ENCODE assay signal across 12 cellular contexts in the genomic region with DNA sequence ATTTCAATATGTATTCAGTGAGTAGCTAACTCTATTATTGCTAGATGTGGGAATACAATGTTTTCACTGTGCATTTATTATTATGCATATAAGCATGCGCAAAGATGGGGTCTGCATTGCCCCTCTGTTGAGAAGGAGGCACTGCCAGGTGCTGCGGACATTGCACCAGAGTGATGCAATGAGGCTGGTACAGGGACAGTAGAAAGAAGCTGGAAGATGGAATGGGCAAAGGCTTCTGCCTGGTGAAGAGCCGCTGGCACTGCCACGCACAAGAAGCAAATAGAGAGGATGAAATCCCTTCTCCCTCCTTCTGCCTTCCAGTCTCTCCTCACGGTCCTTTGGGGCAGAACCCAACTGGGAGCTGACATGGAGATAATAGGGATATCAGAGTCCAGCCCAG.
DNase-seq lines count a peak whose midpoint lies in the region; ATAC-seq and TF ChIP-seq lines count a peak whose summit lies in the region.
"Had no signal": no experiment of that assay in that cellular context is flagged by ENCODE, and none has a peak within 500 bp of the region (broad histone marks: within the 10 kb centered on the region; RNA-seq: fewer than 3 reads in every experiment).

No MANE protein-coding gene starts in this region.

- CTCF ChIA-PET in CD4-positive, alpha-beta T cell (lab: Charles Lee): no interaction called here
- CTCF ChIA-PET in CD8-positive, alpha-beta memory T cell (lab: Charles Lee): interaction anchor here (0.9 to 6.4 kb wide), 6 partner anchors 20 to 292 kb away, joined by 3 to 85 read pairs (median 5); a partner anchor contains a TSS

- H2BK15ac ChIP-seq in neuronal stem cell (ENCODE audit: low read length): no peak overlapping the region

- DNase-seq in CD4-positive, alpha-beta T cell: no peak
- DNase-seq in CD8-positive, alpha-beta memory T cell: no peak
- DNase-seq in left lobe of liver (ENCODE audit: low spot score) (no peak), neuronal stem cell (ENCODE audit: low spot score) (no peak), NCI-H1436 (lab: John Stamatoyannopoulos, UW) (no peak)
- DNase-seq: DMS153, DMS79, GDM1, H9 had no signal

- H4K91ac ChIP-seq in neuronal stem cell (ENCODE audit: low read depth, low read length, poor library complexity): no peak overlapping the region

- ATAC-seq in CD4-positive, alpha-beta T cell (ENCODE audit: poor library complexity): no peak
- ATAC-seq in left lobe of liver: peak; percentile 41
- ATAC-seq in HG02981 (IDR thresholded peaks at IDR 0.05; ENCODE audit: unreplicated experiment): no peak

- H3K9me3 ChIP-seq in CD4-positive, alpha-beta T cell (ENCODE audit: control insufficient read depth, low read length): no peaks in the 10 kb centered on the region
- no peaks in the 10 kb centered on the region for H3K9me3 ChIP-seq in CD8-positive, alpha-beta memory T cell (ENCODE audit: low read length)
- H3K9me3 ChIP-seq in neuronal stem cell (replicated peaks in 1 of 2; ENCODE audit: control insufficient read depth in 2 of 2, insufficient read depth in 1 of 2, low read depth in 1 of 2, low read length in 2 of 2): peaks cover 0 to 2% of the 10 kb centered on the region in 2 donors

- no peak overlapping the region for H3K9ac ChIP-seq in neuronal stem cell (ENCODE audit: low read depth, low read length, poor library complexity)
- H3K9ac ChIP-seq: BLaER1 treated with 17β-estradiol and CSF1 and Interleukin-3, amounts not matched to agents 10 nM and 100 nM had no signal

- H3K36me3 ChIP-seq in CD8-positive, alpha-beta memory T cell (ENCODE audit: insufficient read depth, low read length): no peaks in the 10 kb centered on the region
- H3K36me3 ChIP-seq in neuronal stem cell (replicated peaks in 1 of 2; ENCODE audit: control insufficient read depth in 2 of 2, insufficient read depth in 2 of 2, low read length in 2 of 2): no peaks in the 10 kb centered on the region
- H3K36me3 ChIP-seq: BLaER1 treated with 17β-estradiol and CSF1 and Interleukin-3, amounts not matched to agents 10 nM and 100 nM had no signal

- H2AFZ ChIP-seq in neuronal stem cell (ENCODE audit: low read length): no peak overlapping the region

- no peak overlapping the region for H2AK5ac ChIP-seq in neuronal stem cell (ENCODE audit: low read depth, low read length)

- no peak overlapping the region for H3K23ac ChIP-seq in neuronal stem cell (ENCODE audit: low read depth, low read length, poor library complexity)

- H3K27me3 ChIP-seq in CD4-positive, alpha-beta T cell (ENCODE audit: control insufficient read depth, insufficient read depth, low read length): no peaks in the 10 kb centered on the region
- no peaks in the 10 kb centered on the region for H3K27me3 ChIP-seq in CD8-positive, alpha-beta memory T cell (ENCODE audit: insufficient read depth, low read length, poor library complexity, severe bottlenecking)
- H3K27me3 ChIP-seq in neuronal stem cell (ENCODE audit: control insufficient read depth in 3 of 3, insufficient read depth in 3 of 3, low read depth in 1 of 3, low read length in 3 of 3): peaks cover 0 to under 1% (median 0%) of the 10 kb centered on the region in 3 experiments

- no peaks in the 10 kb centered on the region for H3K79me1 ChIP-seq in neuronal stem cell (ENCODE audit: low read depth, low read length)

- H3K4me1 ChIP-seq in CD8-positive, alpha-beta memory T cell (ENCODE audit: insufficient read depth, low read length): peaks cover 60% of the 10 kb centered on the region
- H3K4me1 ChIP-seq in neuronal stem cell (ENCODE audit: control insufficient read depth in 2 of 2, insufficient read depth in 1 of 2, low read depth in 1 of 2, low read length in 2 of 2): peaks cover 0 to 2% of the 10 kb centered on the region in 2 donors

- no peak overlapping the region for H2BK5ac ChIP-seq in neuronal stem cell (ENCODE audit: low read length)

- H2BK12ac ChIP-seq in neuronal stem cell (ENCODE audit: low read length): no peak overlapping the region

- H2BK120ac ChIP-seq in neuronal stem cell (ENCODE audit: low read depth, low read length): no peak overlapping the region

- H3K18ac ChIP-seq in neuronal stem cell (ENCODE audit: low read length): peak overlapping the region; percentile 59

- H3K4me3 Mint-ChIP-seq in CD4-positive, alpha-beta T cell: no peak overlapping the region
- H3K4me3 Mint-ChIP-seq in CD8-positive, alpha-beta memory T cell: no peak overlapping the region
- H3K4me3 Mint-ChIP-seq: B cell, H9 had no signal

- H3K36me3 Mint-ChIP-seq in CD4-positive, alpha-beta T cell (ENCODE audit: low read depth): peaks cover 5% of the 10 kb centered on the region
- peaks cover 2 to 16% (median 7%) of the 10 kb centered on the region in 3 donors for H3K36me3 Mint-ChIP-seq in CD8-positive, alpha-beta memory T cell

- no peak overlapping the region for H3K4ac ChIP-seq in neuronal stem cell (ENCODE audit: low read length)

- H3K27ac Mint-ChIP-seq in CD4-positive, alpha-beta T cell: peak overlapping the region; percentile 0
- H3K27ac Mint-ChIP-seq in CD8-positive, alpha-beta memory T cell: peak overlapping the region in 6 of 8 donors; percentile 43 to 99 (median 86)
- H3K27ac Mint-ChIP-seq: B cell, H9 had no signal

- peaks cover 5% of the 10 kb centered on the region for H3K9me3 Mint-ChIP-seq in CD4-positive, alpha-beta T cell
- peaks cover 0 to 31% (median 0%) of the 10 kb centered on the region in 5 donors for H3K9me3 Mint-ChIP-seq in CD8-positive, alpha-beta memory T cell
- H3K9me3 Mint-ChIP-seq: H9 had no signal

- H4K8ac ChIP-seq in neuronal stem cell (ENCODE audit: low read depth, low read length): no peak overlapping the region

- no peak overlapping the region for H3K4me2 ChIP-seq in neuronal stem cell (ENCODE audit: insufficient read depth, low read length, poor library complexity, severe bottlenecking)

- H3K14ac ChIP-seq in neuronal stem cell (ENCODE audit: low read length): no peak overlapping the region

- no peak overlapping the region for H3K27ac ChIP-seq in CD4-positive, alpha-beta T cell (ENCODE audit: low read depth, low read length)
- H3K27ac ChIP-seq in CD8-positive, alpha-beta memory T cell (ENCODE audit: low read depth, low read length): no peak overlapping the region
- H3K27ac ChIP-seq in neuronal stem cell (replicated peaks; ENCODE audit: low read length): no peak overlapping the region
- H3K27ac ChIP-seq: BLaER1 treated with 17β-estradiol and CSF1 and Interleukin-3, amounts not matched to agents 10 nM and 100 nM had no signal

- peaks cover 72% of the 10 kb centered on the region for H3K4me1 Mint-ChIP-seq in CD4-positive, alpha-beta T cell (ENCODE audit: low read depth)
- H3K4me1 Mint-ChIP-seq in CD8-positive, alpha-beta memory T cell: peaks cover 67 to 89% (median 85%) of the 10 kb centered on the region in 3 donors

- H3K27me3 Mint-ChIP-seq in CD4-positive, alpha-beta T cell: no peaks in the 10 kb centered on the region
- H3K27me3 Mint-ChIP-seq in CD8-positive, alpha-beta memory T cell: peaks cover 0 to 4% of the 10 kb centered on the region in 2 donors
- H3K27me3 Mint-ChIP-seq: B cell had no signal

- H3K4me3 ChIP-seq in CD8-positive, alpha-beta memory T cell (ENCODE audit: low read length): no peak overlapping the region
- peak overlapping the region in 1 of 2 donors; percentile 48 for H3K4me3 ChIP-seq in neuronal stem cell (ENCODE audit: low read length in 2 of 2)
- H3K4me3 ChIP-seq: BLaER1 treated with 17β-estradiol and CSF1 and Interleukin-3, amounts not matched to agents 10 nM and 100 nM had no signal

- intact Hi-C loops in CD4-positive, alpha-beta T cell (cut with DNase I, micrococcal nuclease): no loop called here

- TF ChIP-seq CTCF in CD4-positive, alpha-beta T cell (IDR thresholded peaks at IDR 0.05): no peak

- WGBS in neuronal stem cell (ENCODE audit: extremely low coverage in 2 of 2, insufficient read length in 2 of 2, insufficient replicate concordance in 1 of 2), 2 donors: no CpG with 5 or more reads among the region's 5 CpGs

- POLR2A ChIA-PET in CD4-positive, alpha-beta T cell (lab: Charles Lee): interaction anchor here (0.9 to 1.6 kb wide), 3 partner anchors 111 to 161 kb away, joined by 4 to 9 read pairs (median 4); a partner anchor contains a TSS
- POLR2A ChIA-PET in CD8-positive, alpha-beta memory T cell (lab: Charles Lee): no interaction called here
